In the genomic region with DNA sequence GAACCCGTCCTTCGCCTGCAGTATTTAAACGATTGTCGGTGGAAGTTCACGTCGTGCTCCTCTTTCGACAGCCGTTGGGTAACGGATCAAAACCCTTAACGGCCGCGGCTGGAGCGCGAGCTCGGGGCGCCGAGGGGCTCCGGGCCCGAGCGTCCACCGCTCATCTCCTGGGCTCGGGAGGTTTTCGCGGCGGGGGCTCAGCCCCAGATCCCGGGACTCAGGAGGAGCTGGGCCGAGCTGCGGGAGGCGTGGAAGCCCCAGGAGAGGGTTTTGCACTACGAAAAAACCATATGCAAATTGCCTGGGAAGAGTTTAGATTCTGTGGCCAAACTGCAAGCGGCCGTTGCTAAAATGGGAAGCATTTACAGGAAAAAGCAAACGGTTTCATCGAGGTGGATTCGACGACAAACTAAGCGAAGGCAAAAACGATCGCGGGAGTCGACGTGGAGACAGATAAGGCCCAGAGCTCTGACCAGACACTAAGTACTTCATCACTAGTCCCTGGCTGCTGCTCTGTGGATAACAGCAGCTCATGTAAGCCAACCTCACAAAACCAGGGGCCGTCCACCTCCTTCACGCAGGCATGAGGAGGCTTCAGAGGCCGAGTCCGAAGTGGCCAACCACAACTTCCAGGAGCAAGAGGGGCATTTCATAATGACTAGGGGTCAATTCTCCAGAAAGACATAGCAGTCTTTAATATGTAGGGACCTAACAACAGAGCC, we compare ENCODE assay signal across 10 cellular contexts.
A peak's percentile ranks its signal among the peaks of the same experiment; 100 is the strongest.
DNase-seq lines count a peak whose midpoint lies in the region; ATAC-seq and TF ChIP-seq lines count a peak whose summit lies in the region.
"Had no signal": no experiment of that assay in that cellular context is flagged by ENCODE, and none has a peak within 500 bp of the region (broad histone marks: within the 10 kb centered on the region; RNA-seq: fewer than 3 reads in every experiment).

No MANE protein-coding gene starts in this region.

- peak; percentile 15 for DNase-seq in activated B cell treated with CpG ODN at 0.5 μM for 24 hours
- no peak for DNase-seq in Right ventricle myocardium superior
- DNase-seq in amygdala (lab: John Stamatoyannopoulos, UW), result no peak
- no peak for DNase-seq in GM19240 (ENCODE audit: insufficient read length, low spot score)
- DNase-seq in NCI-H1092 treated with DMSO at 0.1 percent for 48 hours (lab: John Stamatoyannopoulos, UW), result no peak
- no peak for DNase-seq in SHP77 (lab: John Stamatoyannopoulos, UW)
- DNase-seq: Caco-2; NK-92 treated with Interleukin-12 subunit alpha and Interleukin-12 subunit beta, amount 100 ng/mL, for 24 hours had no signal

- no peaks in the 10 kb centered on the region for H3K36me3 ChIP-seq in ACC112 (ENCODE audit: insufficient read depth, low read length)
- no peaks in the 10 kb centered on the region for H3K36me3 ChIP-seq in neuron (ENCODE audit: insufficient read depth, low read length)

- H3K4me1 Mint-ChIP-seq in activated B cell treated with CpG ODN at 0.5 μM for 24 hours, result peaks cover 4% of the 10 kb centered on the region

- no peaks in the 10 kb centered on the region for H3K4me1 ChIP-seq in ACC112 (ENCODE audit: control insufficient read depth, insufficient read depth, low read length, unreplicated experiment)
- no peaks in the 10 kb centered on the region for H3K4me1 ChIP-seq in neuron (ENCODE audit: insufficient read depth, low read length)
- H3K4me1 ChIP-seq: Caco-2 had no signal

- H2AFZ ChIP-seq in ACC112 (ENCODE audit: low read length, unreplicated experiment) (peak overlapping the region; percentile 75), neuron (ENCODE audit: low read depth, low read length) (peak overlapping the region; percentile 86)

- H3K4me3 ChIP-seq in ACC112 (ENCODE audit: low read depth, low read length) (peak overlapping the region; percentile 70), neuron (ENCODE audit: low read length) (no peak overlapping the region)

- no peaks in the 10 kb centered on the region for H3K36me3 Mint-ChIP-seq in activated B cell treated with CpG ODN at 0.5 μM for 24 hours (ENCODE audit: low read depth)

- peak overlapping the region; percentile 73 for H3K4me3 Mint-ChIP-seq in activated B cell treated with CpG ODN at 0.5 μM for 24 hours

- ATAC-seq in activated B cell treated with CpG ODN at 0.5 μM for 24 hours (ENCODE audit: low read depth) (peak; percentile 21), Right ventricle myocardium superior (ENCODE audit: poor library complexity) (peak; percentile 41)

- POLR2A ChIA-PET in activated B cell treated with CpG ODN at 0.5 μM for 24 hours (lab: Charles Lee), result interaction anchor here (0.6 kb wide), 1 partner anchor 301 kb away, joined by 3 read pairs; no protein-coding TSS in a partner anchor

- no peaks in the 10 kb centered on the region for H3K79me2 ChIP-seq in ACC112 (ENCODE audit: control insufficient read depth, insufficient read depth, low read length, unreplicated experiment)

- H3K27ac Mint-ChIP-seq in activated B cell treated with CpG ODN at 0.5 μM for 24 hours, result no peak overlapping the region

- intact Hi-C loops in activated B cell treated with CpG ODN at 0.5 μM for 24 hours (cut with micrococcal nuclease) (no loop called here), Right ventricle myocardium superior (cut with DNase I) (no loop called here)

- peaks cover 32% of the 10 kb centered on the region for H3K27me3 Mint-ChIP-seq in activated B cell treated with CpG ODN at 0.5 μM for 24 hours

- no peak overlapping the region for H3K27ac ChIP-seq in ACC112 (ENCODE audit: low read depth, low read length)

- peaks cover 10% of the 10 kb centered on the region for H3K9me3 Mint-ChIP-seq in activated B cell treated with CpG ODN at 0.5 μM for 24 hours

- no peak for TF ChIP-seq CTCF in activated B cell treated with CpG ODN at 0.5 μM for 24 hours (IDR thresholded peaks at IDR 0.05)

- CTCF ChIA-PET in activated B cell treated with CpG ODN at 0.5 μM for 24 hours (lab: Charles Lee), result interaction anchor here (0.8 to 1.3 kb wide), 2 partner anchors 12 to 333 kb away, joined by 3 to 5 read pairs; no protein-coding TSS in a partner anchor

- H3K27me3 ChIP-seq in ACC112 (ENCODE audit: insufficient read depth, low read length), result peaks cover 20% of the 10 kb centered on the region
- H3K27me3 ChIP-seq in neuron (ENCODE audit: insufficient read depth, low read length), result peaks cover 18% of the 10 kb centered on the region

- H3K9me3 ChIP-seq in neuron (ENCODE audit: low read length), result peaks cover 10% of the 10 kb centered on the region
